Comparison of ENCODE assay signal across 18 cellular contexts in the genomic region with DNA sequence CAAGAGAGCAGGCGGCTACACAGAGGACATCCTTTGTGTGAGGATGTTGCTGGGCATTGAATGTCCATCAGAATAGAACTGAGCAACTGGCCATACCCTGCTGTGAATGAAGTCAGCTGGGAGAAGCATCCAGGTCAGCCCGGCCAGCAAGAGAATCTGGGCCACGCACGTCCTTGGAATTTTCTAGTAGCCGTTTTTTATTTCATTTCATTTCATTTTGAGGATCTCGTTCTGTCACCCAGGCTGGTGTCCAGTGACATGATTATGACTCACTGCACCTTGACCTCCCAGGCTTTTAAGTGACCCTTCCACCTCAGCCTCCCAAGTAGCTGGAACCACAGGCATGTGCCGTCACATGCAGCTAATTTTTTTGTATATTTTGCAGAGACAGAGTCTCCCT.
A peak's percentile ranks its signal among the peaks of the same experiment; 100 is the strongest.
DNase-seq lines count a peak whose midpoint lies in the region; ATAC-seq and TF ChIP-seq lines count a peak whose summit lies in the region.
"Had no signal": no experiment of that assay in that cellular context is flagged by ENCODE, and none has a peak within 500 bp of the region (broad histone marks: within the 10 kb centered on the region; RNA-seq: fewer than 3 reads in every experiment).

No MANE protein-coding gene starts in this region.

- no peak overlapping the region for H3K9ac ChIP-seq in Karpas-422 (ENCODE audit: low read length)

- H3K27me3 Mint-ChIP-seq in activated CD4-positive, alpha-beta memory T cell treated with anti-CD3 and anti-CD28 coated beads for 36 hours, result no peaks in the 10 kb centered on the region
- no peaks in the 10 kb centered on the region for H3K27me3 Mint-ChIP-seq in activated CD4-positive, alpha-beta memory T cell treated with anti-CD3 and anti-CD28 coated beads, Interleukin-2, amount 10 ng/mL, durations not matched to agents 7 days and 5 days
- H3K27me3 Mint-ChIP-seq: CD4-positive, alpha-beta T cell; effector memory CD8-positive, alpha-beta T cell had no signal

- peak overlapping the region; percentile 92 for H3K27ac ChIP-seq in SJCRH30
- peak overlapping the region; percentile 85 to 95 (median 94) for H3K27ac ChIP-seq in gastrocnemius medialis
- no peak overlapping the region for H3K27ac ChIP-seq in Karpas-422 (ENCODE audit: low read length)
- H3K27ac ChIP-seq: 22Rv1, transverse colon had no signal

- DNase-seq in activated CD4-positive, alpha-beta memory T cell treated with anti-CD3 and anti-CD28 coated beads for 36 hours, result no peak
- no peak for DNase-seq in activated CD4-positive, alpha-beta memory T cell treated with anti-CD3 and anti-CD28 coated beads, Interleukin-2, amount 10 ng/mL, durations not matched to agents 7 days and 5 days
- DNase-seq in SJCRH30 (peak in 1 of 2 experiments; percentile 29), fibroblast of villous mesenchyme (ENCODE audit: low read depth) (peak; percentile 60), gastrocnemius medialis (peak; percentile 39 to 49), Karpas-422 (no peak)
- no peak for DNase-seq in stimulated activated CD4-positive, alpha-beta T cell treated with anti-CD3 and anti-CD28 coated beads, Interleukin-1b, Interleukin-23, amount 100 ng/mL, for 48 hours
- DNase-seq: activated naive CD4-positive, alpha-beta T cell treated with Interleukin-2 at 50 U/mL for 16 hours; CD4-positive, alpha-beta T cell; effector memory CD8-positive, alpha-beta T cell; NCI-H1417 treated with DMSO at 0.1 percent for 48 hours; NCI-H226; posterior cingulate gyrus; stimulated activated CD4-positive, alpha-beta T cell treated with anti-CD3 and anti-CD28 coated beads, Interleukin-2, amount 100 ng/mL, for 24 hours; stimulated activated CD8-positive, alpha-beta memory T cell treated with anti-CD3 and anti-CD28 coated beads, Interleukin-4, amount 100 ng/mL, for 48 hours; transverse colon had no signal

- no peaks in the 10 kb centered on the region for H3K27me3 ChIP-seq in SJCRH30
- H3K27me3 ChIP-seq in gastrocnemius medialis, result no peaks in the 10 kb centered on the region
- H3K27me3 ChIP-seq in Karpas-422 (ENCODE audit: low read length), result no peaks in the 10 kb centered on the region
- H3K27me3 ChIP-seq: transverse colon had no signal

- H3K4me3 Mint-ChIP-seq in activated CD4-positive, alpha-beta memory T cell treated with anti-CD3 and anti-CD28 coated beads for 36 hours, result no peak overlapping the region
- no peak overlapping the region for H3K4me3 Mint-ChIP-seq in activated CD4-positive, alpha-beta memory T cell treated with anti-CD3 and anti-CD28 coated beads, Interleukin-2, amount 10 ng/mL, durations not matched to agents 7 days and 5 days
- H3K4me3 Mint-ChIP-seq: CD4-positive, alpha-beta T cell; effector memory CD8-positive, alpha-beta T cell had no signal

- H3K9me3 ChIP-seq in SJCRH30 (replicated peaks), result no peaks in the 10 kb centered on the region
- no peaks in the 10 kb centered on the region for H3K9me3 ChIP-seq in gastrocnemius medialis
- H3K9me3 ChIP-seq in Karpas-422 (ENCODE audit: low read length), result no peaks in the 10 kb centered on the region
- H3K9me3 ChIP-seq: transverse colon had no signal

- ATAC-seq in gastrocnemius medialis (peak; percentile 36 to 61), HG03378 (IDR thresholded peaks at IDR 0.05; ENCODE audit: unreplicated experiment) (no peak)
- ATAC-seq: effector memory CD8-positive, alpha-beta T cell had no signal

- in situ Hi-C loops in gastrocnemius medialis (cut with MboI; ENCODE audit: low sequenced_read_pairs in 4 of 4), result loop anchor here in 1 of 4 donors (25.0 kb wide), 1 partner anchor 103 kb away; a partner anchor contains a TSS

- CTCF ChIA-PET in activated CD4-positive, alpha-beta memory T cell treated with anti-CD3 and anti-CD28 coated beads for 36 hours (lab: Charles Lee), result no interaction called here
- CTCF ChIA-PET in activated CD4-positive, alpha-beta memory T cell treated with anti-CD3 and anti-CD28 coated beads, Interleukin-2, amount 10 ng/mL, durations not matched to agents 7 days and 5 days (lab: Charles Lee), result no interaction called here

- peaks cover 32% of the 10 kb centered on the region for H3K36me3 Mint-ChIP-seq in activated CD4-positive, alpha-beta memory T cell treated with anti-CD3 and anti-CD28 coated beads for 36 hours
- H3K36me3 Mint-ChIP-seq in activated CD4-positive, alpha-beta memory T cell treated with anti-CD3 and anti-CD28 coated beads, Interleukin-2, amount 10 ng/mL, durations not matched to agents 7 days and 5 days (ENCODE audit: low read depth), result peaks cover 47% of the 10 kb centered on the region

- POLR2A ChIA-PET in activated CD4-positive, alpha-beta memory T cell treated with anti-CD3 and anti-CD28 coated beads for 36 hours (lab: Charles Lee), result no interaction called here
- POLR2A ChIA-PET in activated CD4-positive, alpha-beta memory T cell treated with anti-CD3 and anti-CD28 coated beads, Interleukin-2, amount 10 ng/mL, durations not matched to agents 7 days and 5 days (lab: Charles Lee), result no interaction called here

- no peak for TF ChIP-seq POLR2A in gastrocnemius medialis (IDR thresholded peaks at IDR 0.05)

- H3K4me1 ChIP-seq in SJCRH30, result peaks cover 52% of the 10 kb centered on the region
- peaks cover 77 to 78% of the 10 kb centered on the region in 2 donors for H3K4me1 ChIP-seq in gastrocnemius medialis
- H3K4me1 ChIP-seq in Karpas-422 (ENCODE audit: low read length), result no peaks in the 10 kb centered on the region

- H3K9me3 Mint-ChIP-seq in activated CD4-positive, alpha-beta memory T cell treated with anti-CD3 and anti-CD28 coated beads for 36 hours, result no peaks in the 10 kb centered on the region
- no peaks in the 10 kb centered on the region for H3K9me3 Mint-ChIP-seq in activated CD4-positive, alpha-beta memory T cell treated with anti-CD3 and anti-CD28 coated beads, Interleukin-2, amount 10 ng/mL, durations not matched to agents 7 days and 5 days
- H3K9me3 Mint-ChIP-seq: CD4-positive, alpha-beta T cell; effector memory CD8-positive, alpha-beta T cell had no signal

- H3K4me3 ChIP-seq in SJCRH30, result no peak overlapping the region
- H3K4me3 ChIP-seq in fibroblast of villous mesenchyme (ENCODE audit: low read depth, low read length), result no peak overlapping the region
- no peak overlapping the region for H3K4me3 ChIP-seq in gastrocnemius medialis
- H3K4me3 ChIP-seq in Karpas-422 (ENCODE audit: low read length), result no peak overlapping the region
- H3K4me3 ChIP-seq: transverse colon had no signal

- H3K36me3 ChIP-seq in SJCRH30 (peaks cover 7% of the 10 kb centered on the region), gastrocnemius medialis (peaks cover 0 to 26% of the 10 kb centered on the region in 2 donors), Karpas-422 (ENCODE audit: insufficient read depth, low read length) (no peaks in the 10 kb centered on the region)

- H4K20me1 ChIP-seq in Karpas-422 (ENCODE audit: insufficient read depth, low read depth, low read length), result 0 out of 2 replicates have a peak, but pooled peaks cover 3% of the 10 kb centered on the region

- no peak overlapping the region for H3K4me2 ChIP-seq in Karpas-422 (ENCODE audit: low read depth, low read length, poor library complexity, severe bottlenecking)

- no peaks in the 10 kb centered on the region for H3K9me2 ChIP-seq in Karpas-422 (replicated peaks; ENCODE audit: insufficient read depth, low read length)

- no peaks in the 10 kb centered on the region for H3K79me2 ChIP-seq in Karpas-422 (ENCODE audit: low read length)

- no peaks in the 10 kb centered on the region for H3K4me1 Mint-ChIP-seq in activated CD4-positive, alpha-beta memory T cell treated with anti-CD3 and anti-CD28 coated beads for 36 hours (ENCODE audit: low read depth)
- peaks cover 4% of the 10 kb centered on the region for H3K4me1 Mint-ChIP-seq in activated CD4-positive, alpha-beta memory T cell treated with anti-CD3 and anti-CD28 coated beads, Interleukin-2, amount 10 ng/mL, durations not matched to agents 7 days and 5 days

- intact Hi-C loops in activated CD4-positive, alpha-beta memory T cell treated with anti-CD3 and anti-CD28 coated beads for 36 hours (cut with micrococcal nuclease), result no loop called here
- intact Hi-C loops in gastrocnemius medialis (cut with DNase I; ENCODE audit: low total_unique reads), result loop anchor here (5.0 to 10.0 kb wide), 3 partner anchors 163 to 483 kb away; no protein-coding TSS in a partner anchor

- TF ChIP-seq CTCF in fibroblast of villous mesenchyme (IDR thresholded peaks at IDR 0.05; ENCODE audit: insufficient read depth, low read depth, low read length) (no peak), gastrocnemius medialis (IDR thresholded peaks at IDR 0.05 in 4 of 5, conservative IDR thresholded peaks at IDR 0.05 in 1 of 5) (no peak)

- no peak overlapping the region for H2AFZ ChIP-seq in Karpas-422 (ENCODE audit: low read length)

- H3K27ac Mint-ChIP-seq in activated CD4-positive, alpha-beta memory T cell treated with anti-CD3 and anti-CD28 coated beads for 36 hours, result peak overlapping the region; percentile 3
- no peak overlapping the region for H3K27ac Mint-ChIP-seq in activated CD4-positive, alpha-beta memory T cell treated with anti-CD3 and anti-CD28 coated beads, Interleukin-2, amount 10 ng/mL, durations not matched to agents 7 days and 5 days
- H3K27ac Mint-ChIP-seq: CD4-positive, alpha-beta T cell had no signal

Comparison
In these comparisons a context has a peak if more than half of its experiments do, and no peak if none do; other contexts are left out.
1. DNase-seq: peak in fibroblast of villous mesenchyme (single experiment) and gastrocnemius medialis (2 of 2); none in activated CD4-positive, alpha-beta memory T cell treated with anti-CD3 and anti-CD28 coated beads for 36 hours (single experiment), activated CD4-positive, alpha-beta memory T cell treated with anti-CD3 and anti-CD28 coated beads, Interleukin-2, amount 10 ng/mL, durations not matched to agents 7 days and 5 days (single experiment), stimulated activated CD4-positive, alpha-beta T cell treated with anti-CD3 and anti-CD28 coated beads, Interleukin-1b, Interleukin-23, amount 100 ng/mL, for 48 hours (single experiment) and Karpas-422 (single experiment).